In the genomic region with DNA sequence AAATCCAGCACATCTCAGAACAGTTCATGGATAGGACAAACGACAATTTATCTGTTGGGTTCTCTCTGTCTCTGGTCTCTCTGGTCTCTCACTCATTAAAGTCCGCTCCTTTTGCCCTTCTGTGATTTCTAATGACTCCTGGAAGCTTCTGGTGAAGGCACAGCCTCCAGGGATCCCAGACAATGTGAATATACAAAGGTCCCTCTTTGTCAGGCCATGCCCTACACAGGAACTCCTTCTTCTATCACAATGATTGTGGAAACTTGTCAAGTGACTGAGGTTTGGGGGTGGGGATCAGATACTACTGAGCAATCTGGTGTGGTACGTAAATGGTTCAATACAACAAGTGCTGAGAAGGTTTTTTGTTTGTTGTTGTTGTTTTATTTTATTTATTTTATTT, we compare ENCODE assay signal across 1 cellular context.
TF ChIP-seq lines count a peak whose summit lies in the region.

No MANE protein-coding gene starts in this region.

TF ChIP-seq in endothelial cell of umbilical vein, 7 proteins besides CTCF, POLR2A, EP300 and RAD21:
- TF ChIP-seq EZH2 (IDR thresholded peaks at IDR 0.05; ENCODE audit: borderline replicate concordance, low read depth, low read length, severe bottlenecking) = no peak
- TF ChIP-seq, protein P1, sequence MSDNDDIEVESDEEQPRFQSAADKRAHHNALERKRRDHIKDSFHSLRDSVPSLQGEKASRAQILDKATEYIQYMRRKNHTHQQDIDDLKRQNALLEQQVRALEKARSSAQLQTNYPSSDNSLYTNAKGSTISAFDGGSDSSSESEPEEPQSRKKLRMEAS (IDR thresholded peaks at IDR 0.05; ENCODE audit: insufficient read depth, insufficient read length) = no peak
- TF ChIP-seq GATA2 (IDR thresholded peaks at IDR 0.05; ENCODE audit: insufficient read depth, insufficient read length, low read depth, low read length) = no peak
- TF ChIP-seq JUN (IDR thresholded peaks at IDR 0.05; ENCODE audit: borderline replicate concordance, insufficient read depth, insufficient read length, low read depth) = no peak
- no peak for TF ChIP-seq MYC (IDR thresholded peaks at IDR 0.05; ENCODE audit: low read depth, low read length)
- no peak for TF ChIP-seq FOS (IDR thresholded peaks at IDR 0.05; ENCODE audit: borderline replicate concordance, insufficient read depth, low read length)
